Comparison of ENCODE assay signal across 11 cellular contexts in the genomic region with DNA sequence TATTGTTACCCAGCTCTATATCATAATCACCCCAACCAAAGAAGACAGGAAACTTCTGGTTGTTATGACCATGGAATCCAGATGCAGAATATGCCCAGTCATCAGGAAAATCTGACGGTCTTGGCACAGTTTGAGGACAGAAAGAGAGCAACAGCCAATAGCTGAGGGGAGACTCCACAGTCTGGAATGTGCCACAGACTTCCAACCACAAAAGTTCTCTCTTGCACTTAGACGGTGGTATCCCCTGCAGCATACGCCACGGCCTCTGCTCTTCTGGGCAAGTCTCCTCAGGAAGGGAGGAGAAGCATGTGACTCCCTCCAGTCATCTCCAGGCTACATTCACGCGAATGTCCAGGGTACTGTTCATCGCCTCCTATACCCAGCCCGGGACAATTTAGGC. TPM values are rescaled to one million over a fixed set of nuclear protein-coding genes. Genes with fewer than 3 reads are reported as not detected.
DNase-seq lines count a peak whose midpoint lies in the region; ATAC-seq and TF ChIP-seq lines count a peak whose summit lies in the region.
"Had no signal": no experiment of that assay in that cellular context is flagged by ENCODE, and none has a peak within 500 bp of the region (broad histone marks: within the 10 kb centered on the region; RNA-seq: fewer than 3 reads in every experiment).

No MANE protein-coding gene starts in this region.

- H3K36me3 ChIP-seq in IMR-90 (ENCODE audit: control insufficient read depth, insufficient read depth, low read length) (no peaks in the 10 kb centered on the region), left lung (no peaks in the 10 kb centered on the region), upper lobe of right lung (no peaks in the 10 kb centered on the region), Caco-2 (ENCODE audit: control insufficient read depth, insufficient read depth, low read length) (no peaks in the 10 kb centered on the region)
- H3K36me3 ChIP-seq: pancreas had no signal

- H2BK15ac ChIP-seq in IMR-90 (ENCODE audit: low read depth, low read length) = no peak overlapping the region

- H3K36me3 Mint-ChIP-seq in chondrocyte (ENCODE audit: low read depth) (no peaks in the 10 kb centered on the region), Caco-2 (ENCODE audit: insufficient read depth, unreplicated experiment) (peaks cover 5% of the 10 kb centered on the region)

- H2AK5ac ChIP-seq in IMR-90 (ENCODE audit: low read depth, low read length) = no peak overlapping the region

- peaks cover 3% of the 10 kb centered on the region; the same call in 1 of the 2 replicates for H3K9me1 ChIP-seq in IMR-90 (ENCODE audit: insufficient read depth, low read length)

- dilution Hi-C loops in IMR-90 (cut with HindIII; ENCODE audit: low sequenced_read_pairs, unreplicated experiment) = no loop called here

- H3K27ac Mint-ChIP-seq in chondrocyte (ENCODE audit: unreplicated experiment) (peak overlapping the region; percentile 96), Caco-2 (ENCODE audit: unreplicated experiment) (no peak overlapping the region)

- no CpG with 5 or more reads among the region's 8 CpGs for WGBS in IMR-90 (ENCODE audit: extremely low coverage in 2 of 2, insufficient read length in 1 of 2), 2 experiments

- H3K27ac ChIP-seq in IMR-90 (ENCODE audit: insufficient read depth, low read length) (peak overlapping the region; percentile 45; the same call in 1 of the 2 replicates), left lung (no peak overlapping the region), upper lobe of right lung (no peak overlapping the region)
- H3K27ac ChIP-seq: pancreas had no signal

- no peak overlapping the region for H3K4me3 ChIP-seq in IMR-90 (ENCODE audit: insufficient read depth, low read depth, low read length)
- no peak overlapping the region for H3K4me3 ChIP-seq in left lung
- H3K4me3 ChIP-seq in upper lobe of right lung = no peak overlapping the region
- no peak overlapping the region for H3K4me3 ChIP-seq in Caco-2 (ENCODE audit: low read depth, low read length)
- H3K4me3 ChIP-seq: pancreas had no signal

- no peak overlapping the region for H3K4ac ChIP-seq in IMR-90 (ENCODE audit: low read depth, low read length)

- H3K79me1 ChIP-seq in IMR-90 (ENCODE audit: low read depth in 1 of 2, low read length in 2 of 2) = peaks cover 39 to 50% of the 10 kb centered on the region in 2 experiments

- CTCF ChIA-PET in IMR-90 (lab: Yijun Ruan, JAX) (no interaction called here), Caco-2 (lab: Charles Lee) (interaction anchor here (1.3 kb wide), 1 partner anchor 32 kb away, joined by 3 read pairs; no protein-coding TSS in a partner anchor)

- H3K9me3 ChIP-seq in IMR-90 (ENCODE audit: control insufficient read depth, insufficient read depth, low read length) (no peaks in the 10 kb centered on the region), left lung (no peaks in the 10 kb centered on the region), upper lobe of right lung (no peaks in the 10 kb centered on the region), Caco-2 (no peaks in the 10 kb centered on the region)
- H3K9me3 ChIP-seq: pancreas had no signal

- no peak overlapping the region for H3K56ac ChIP-seq in IMR-90 (ENCODE audit: extremely low read depth, insufficient read depth, low read length)

- no peak overlapping the region for H2AFZ ChIP-seq in IMR-90 (replicated peaks; ENCODE audit: low read length, poor library complexity)

- H3K4me1 Mint-ChIP-seq in chondrocyte (ENCODE audit: low read depth) = peaks cover 44% of the 10 kb centered on the region
- H3K4me1 Mint-ChIP-seq in Caco-2 (ENCODE audit: low read depth, unreplicated experiment) = no peaks in the 10 kb centered on the region

- BruUV-seq in IMR-90 (replicated peaks; lab: Mats Ljungman, UMichigan) (no TSS peak), Caco-2 (replicated peaks; lab: Mats Ljungman, UMichigan) (no TSS peak)

- H3K23ac ChIP-seq in IMR-90 (ENCODE audit: low read depth, low read length) = no peak overlapping the region

- no peak overlapping the region; the same call in 1 of the 2 replicates for H2BK120ac ChIP-seq in IMR-90 (ENCODE audit: low read depth, low read length)

- peak overlapping the region; percentile 79 for H3K4me2 ChIP-seq in IMR-90 (ENCODE audit: low read depth, low read length)

- no peak for TF ChIP-seq POLR2A in IMR-90 (IDR thresholded peaks at IDR 0.05; ENCODE audit: low read depth, low read length)

- H4K5ac ChIP-seq in IMR-90 (ENCODE audit: low read depth, low read length) = peak overlapping the region; percentile 68; the same call in 1 of the 2 replicates

- H3K4me3 Mint-ChIP-seq in chondrocyte (ENCODE audit: unreplicated experiment) (peak overlapping the region; percentile 37), Caco-2 (ENCODE audit: unreplicated experiment) (no peak overlapping the region)

- H3K27me3 ChIP-seq in IMR-90 (ENCODE audit: control insufficient read depth, insufficient read depth, low read length) (no peaks in the 10 kb centered on the region), left lung (no peaks in the 10 kb centered on the region), upper lobe of right lung (no peaks in the 10 kb centered on the region), Caco-2 (replicated peaks; ENCODE audit: control insufficient read depth, insufficient read depth, low read length) (no peaks in the 10 kb centered on the region)
- H3K27me3 ChIP-seq: pancreas had no signal

- H4K8ac ChIP-seq in IMR-90 (ENCODE audit: low read depth in 2 of 2, low read length in 2 of 2) = no peak overlapping the region; a peak in 1 of 4 replicates

- no peak overlapping the region for H3K9ac ChIP-seq in IMR-90 (ENCODE audit: low read depth, low read length)

- no peak overlapping the region for H4K91ac ChIP-seq in IMR-90 (ENCODE audit: insufficient read depth, low read depth, low read length)

- H2AK9ac ChIP-seq in IMR-90 (replicated peaks; ENCODE audit: low read depth, low read length, poor library complexity) = no peak overlapping the region

- H3K18ac ChIP-seq in IMR-90 (ENCODE audit: low read depth, low read length) = 0 out of 2 replicates have a peak overlapping the region, but pooled peaks have one; percentile 73

- peaks cover 5% of the 10 kb centered on the region for H3K9me3 Mint-ChIP-seq in chondrocyte (ENCODE audit: low read depth)
- no peaks in the 10 kb centered on the region for H3K9me3 Mint-ChIP-seq in Caco-2 (ENCODE audit: unreplicated experiment)

- ATAC-seq in IMR-90 (ENCODE audit: low read depth) (peak; percentile 98), left lung (peak; percentile 74), upper lobe of right lung (peak; percentile 49), GM18861 (IDR thresholded peaks at IDR 0.05; ENCODE audit: unreplicated experiment) (no peak), GM21390 (IDR thresholded peaks at IDR 0.05; ENCODE audit: unreplicated experiment) (no peak)

- H3K4me1 ChIP-seq in IMR-90 (ENCODE audit: control insufficient read depth, insufficient read depth, low read length) (peaks cover 4% of the 10 kb centered on the region), left lung (no peaks in the 10 kb centered on the region), upper lobe of right lung (no peaks in the 10 kb centered on the region), Caco-2 (no peaks in the 10 kb centered on the region)
- H3K4me1 ChIP-seq: pancreas had no signal

- H3K14ac ChIP-seq in IMR-90 (replicated peaks; ENCODE audit: low read depth, low read length) = no peak overlapping the region

- POLR2A ChIA-PET in IMR-90 (lab: Charles Lee; ENCODE audit: unreplicated experiment) = interaction anchor here (0.5 kb wide), 1 partner anchor 223 kb away, joined by 11 read pairs; no protein-coding TSS in a partner anchor
- POLR2A ChIA-PET in Caco-2 (lab: Charles Lee) = no interaction called here

- H3K27me3 Mint-ChIP-seq in chondrocyte (ENCODE audit: low read depth) = no peaks in the 10 kb centered on the region
- H3K27me3 Mint-ChIP-seq in Caco-2 (ENCODE audit: insufficient read depth, unreplicated experiment) = no peaks in the 10 kb centered on the region

- H2BK20ac ChIP-seq in IMR-90 (ENCODE audit: low read depth, low read length) = no peak overlapping the region

- no peak overlapping the region for H2BK5ac ChIP-seq in IMR-90 (ENCODE audit: low read depth, low read length, poor library complexity, severe bottlenecking)

- in situ Hi-C loops in IMR-90 (cut with MboI; ENCODE audit: low sequenced_read_pairs) = no loop called here

- intact Hi-C loops in IMR-90 (cut with micrococcal nuclease) = no loop called here
- intact Hi-C loops in left lung (cut with DNase I) = no loop called here
- intact Hi-C loops in upper lobe of right lung (cut with DNase I) = no loop called here
- intact Hi-C loops in Caco-2 (cut with micrococcal nuclease; ENCODE audit: unreplicated experiment) = no loop called here

- TF ChIP-seq CTCF in IMR-90 (conservative IDR thresholded peaks at IDR 0.05; ENCODE audit: low read depth, low read length) = no peak
- no peak for TF ChIP-seq CTCF in chondrocyte (IDR thresholded peaks at IDR 0.05)
- no peak for TF ChIP-seq CTCF in left lung (IDR thresholded peaks at IDR 0.05)
- TF ChIP-seq CTCF in upper lobe of right lung (IDR thresholded peaks at IDR 0.05) = no peak
- no peak for TF ChIP-seq CTCF in Caco-2 (IDR thresholded peaks at IDR 0.05; ENCODE audit: insufficient read depth in 1 of 2, low read depth in 1 of 2, low read length in 1 of 2, severe bottlenecking in 1 of 2, unreplicated experiment in 1 of 2)

- TF ChIP-seq RAD21 in IMR-90 (IDR thresholded peaks at IDR 0.05; ENCODE audit: low read length) = no peak

- peak; percentile 93 for DNase-seq in IMR-90
- DNase-seq in chondrocyte (ENCODE audit: low spot score) = no peak
- no peak for DNase-seq in left lung
- DNase-seq in upper lobe of right lung = no peak
- no peak for DNase-seq in Caco-2
- DNase-seq: activated CD8-positive, alpha-beta memory T cell treated with anti-CD3 and anti-CD28 coated beads, Interleukin-2, amount 50 U/mL, for 4 hours; cerebellar nuclear complex; NCI-H524 treated with DMSO at 0.1 percent for 48 hours; pancreas had no signal

- peaks cover 8% of the 10 kb centered on the region; the same call in 1 of the 2 replicates for H4K20me1 ChIP-seq in IMR-90 (ENCODE audit: insufficient read depth, low read length)

TF ChIP-seq in IMR-90, 13 proteins besides CTCF, POLR2A, EP300 and RAD21 (continues in another document):
- TF ChIP-seq MXI1 (IDR thresholded peaks at IDR 0.05; ENCODE audit: borderline replicate concordance, low read depth, low read length) (no peak), FOS (IDR thresholded peaks at IDR 0.05; ENCODE audit: low read depth, low read length) (no peak), CHD1 (IDR thresholded peaks at IDR 0.05; ENCODE audit: low read depth, low read length) (no peak), SMC3 (IDR thresholded peaks at IDR 0.05; ENCODE audit: low read depth, low read length) (no peak), NFE2L2 (IDR thresholded peaks at IDR 0.05; ENCODE audit: low read depth, low read length) (peak; percentile 90), RFX5 (IDR thresholded peaks at IDR 0.05; ENCODE audit: low read depth, low read length) (no peak)

RNA-seq across cellular contexts. Expression of gene ZNF827, which starts 18.4 kb away (rescaled TPM):
- total RNA-seq in IMR-90 (2012; rRNA removed) = 6.6 and 6.7 TPM in 2 replicates
- 31.7 and 37.5 TPM in 2 replicates for polyA plus RNA-seq in IMR-90 (2012; rRNA removed)
- polyA plus RNA-seq in IMR-90 (2012; cell fraction: cytosol; rRNA removed) = 13.3 and 21.6 TPM in 2 replicates
- polyA plus RNA-seq in IMR-90 (2012; cell fraction: nucleus; rRNA removed; ENCODE audit: low replicate concordance) = 73.5 and 158 TPM in 2 replicates
- 23.8 to 40.9 TPM (median 27.6 TPM) in 3 replicates for total RNA-seq in chondrocyte
- 10 to 100 TPM in 1 of 2 donors, 1 to 10 TPM in 1; 9.2 to 15.1 TPM for total RNA-seq in left lung
- 11.2 TPM for total RNA-seq in upper lobe of right lung
- 4.4 and 5.3 TPM in 2 replicates for total RNA-seq in Caco-2 (2022)

Comparison
In these comparisons a context has a peak if more than half of its experiments do, and no peak if none do; other contexts are left out.
1. ATAC-seq: peak in IMR-90 (single experiment), left lung (single experiment) and upper lobe of right lung (single experiment); none in GM18861 (single experiment) and GM21390 (single experiment).